ENCODE assay signal across 9 cellular contexts in genomic region chr6:105591053-105591452, GRCh38.
A peak's percentile ranks its signal among the peaks of the same experiment; 100 is the strongest.
DNase-seq lines count a peak whose midpoint lies in the region; ATAC-seq and TF ChIP-seq lines count a peak whose summit lies in the region.
"Had no signal": no experiment of that assay in that cellular context is flagged by ENCODE, and none has a peak within 500 bp of the region (broad histone marks: within the 10 kb centered on the region; RNA-seq: fewer than 3 reads in every experiment).

No MANE protein-coding gene starts in this region.

- no peaks in the 10 kb centered on the region for H3K9me3 Mint-ChIP-seq in activated T-cell treated with anti-CD3 and anti-CD28 coated beads, Interleukin-2, amount 50 U/mL, for 4 hours
- H3K9me3 Mint-ChIP-seq in T-helper 1 cell treated with Interleukin-12 subunit alpha and Interleukin-12 subunit beta and Interleukin-4 antibody, amounts not matched to agents 30 μg/mL and 1 μg/mL, for 36 hours: peaks cover 7% of the 10 kb centered on the region
- H3K9me3 Mint-ChIP-seq in stimulated activated memory B cell treated with anti-CD40 and anti-IgM and Interleukin-4, amounts not matched to agents 10 μg/mL and 1 μg/mL and 100 μg/mL, for 72 hours: peaks cover 2% of the 10 kb centered on the region
- H3K9me3 Mint-ChIP-seq in nephron progenitor cell: no peaks in the 10 kb centered on the region

- ATAC-seq in activated T-cell treated with anti-CD3 and anti-CD28 coated beads, Interleukin-2, amount 50 U/mL, for 4 hours: peak; percentile 45 to 69
- peak; percentile 88 for ATAC-seq in HG03066 (IDR thresholded peaks at IDR 0.05; ENCODE audit: low read depth, unreplicated experiment)
- peak; percentile 88 for ATAC-seq in stimulated activated memory B cell treated with anti-CD40 and anti-IgM and Interleukin-4, amounts not matched to agents 10 μg/mL and 1 μg/mL and 100 μg/mL, for 72 hours

- DNase-seq in activated T-cell treated with anti-CD3 and anti-CD28 coated beads, Interleukin-2, amount 50 U/mL, for 4 hours: no peak
- DNase-seq in activated T-cell treated with anti-CD3 and anti-CD28 coated beads, Interleukin-2, amount 50 U/mL, for 1 hour: no peak
- DNase-seq in nephron progenitor cell: no peak
- no peak for DNase-seq in hippocampal formation (lab: John Stamatoyannopoulos, UW)
- DNase-seq in stimulated activated naive CD4-positive, alpha-beta T cell (lab: John Stamatoyannopoulos, UW): no peak
- DNase-seq: upper lobe of left lung had no signal

- no peaks in the 10 kb centered on the region for H3K36me3 Mint-ChIP-seq in activated T-cell treated with anti-CD3 and anti-CD28 coated beads, Interleukin-2, amount 50 U/mL, for 4 hours (ENCODE audit: insufficient read depth)
- peaks cover 11% of the 10 kb centered on the region for H3K36me3 Mint-ChIP-seq in T-helper 1 cell treated with Interleukin-12 subunit alpha and Interleukin-12 subunit beta and Interleukin-4 antibody, amounts not matched to agents 30 μg/mL and 1 μg/mL, for 36 hours (ENCODE audit: low read depth)
- H3K36me3 Mint-ChIP-seq in stimulated activated memory B cell treated with anti-CD40 and anti-IgM and Interleukin-4, amounts not matched to agents 10 μg/mL and 1 μg/mL and 100 μg/mL, for 72 hours: no peaks in the 10 kb centered on the region
- H3K36me3 Mint-ChIP-seq in nephron progenitor cell (ENCODE audit: low read depth): no peaks in the 10 kb centered on the region

- H3K4me1 Mint-ChIP-seq in activated T-cell treated with anti-CD3 and anti-CD28 coated beads, Interleukin-2, amount 50 U/mL, for 4 hours (ENCODE audit: low read depth): peaks cover 30% of the 10 kb centered on the region
- peaks cover 69% of the 10 kb centered on the region for H3K4me1 Mint-ChIP-seq in T-helper 1 cell treated with Interleukin-12 subunit alpha and Interleukin-12 subunit beta and Interleukin-4 antibody, amounts not matched to agents 30 μg/mL and 1 μg/mL, for 36 hours (ENCODE audit: low read depth)
- peaks cover 7% of the 10 kb centered on the region for H3K4me1 Mint-ChIP-seq in stimulated activated memory B cell treated with anti-CD40 and anti-IgM and Interleukin-4, amounts not matched to agents 10 μg/mL and 1 μg/mL and 100 μg/mL, for 72 hours
- H3K4me1 Mint-ChIP-seq in nephron progenitor cell: peaks cover 33% of the 10 kb centered on the region

- H3K27me3 Mint-ChIP-seq in activated T-cell treated with anti-CD3 and anti-CD28 coated beads, Interleukin-2, amount 50 U/mL, for 4 hours (ENCODE audit: low read depth): no peaks in the 10 kb centered on the region
- no peaks in the 10 kb centered on the region for H3K27me3 Mint-ChIP-seq in T-helper 1 cell treated with Interleukin-12 subunit alpha and Interleukin-12 subunit beta and Interleukin-4 antibody, amounts not matched to agents 30 μg/mL and 1 μg/mL, for 36 hours (ENCODE audit: low read depth)
- peaks cover 9% of the 10 kb centered on the region for H3K27me3 Mint-ChIP-seq in stimulated activated memory B cell treated with anti-CD40 and anti-IgM and Interleukin-4, amounts not matched to agents 10 μg/mL and 1 μg/mL and 100 μg/mL, for 72 hours
- H3K27me3 Mint-ChIP-seq in nephron progenitor cell (ENCODE audit: low read depth, poor library complexity): peaks cover 5% of the 10 kb centered on the region

- H3K27ac Mint-ChIP-seq in T-helper 1 cell treated with Interleukin-12 subunit alpha and Interleukin-12 subunit beta and Interleukin-4 antibody, amounts not matched to agents 30 μg/mL and 1 μg/mL, for 36 hours: peak overlapping the region; percentile 86
- no peak overlapping the region for H3K27ac Mint-ChIP-seq in stimulated activated memory B cell treated with anti-CD40 and anti-IgM and Interleukin-4, amounts not matched to agents 10 μg/mL and 1 μg/mL and 100 μg/mL, for 72 hours
- H3K27ac Mint-ChIP-seq in nephron progenitor cell: no peak overlapping the region

- TF ChIP-seq CTCF in nephron progenitor cell (IDR thresholded peaks at IDR 0.05): no peak

- no peak overlapping the region for H3K4me3 Mint-ChIP-seq in activated T-cell treated with anti-CD3 and anti-CD28 coated beads, Interleukin-2, amount 50 U/mL, for 4 hours
- peak overlapping the region; percentile 36 for H3K4me3 Mint-ChIP-seq in T-helper 1 cell treated with Interleukin-12 subunit alpha and Interleukin-12 subunit beta and Interleukin-4 antibody, amounts not matched to agents 30 μg/mL and 1 μg/mL, for 36 hours
- H3K4me3 Mint-ChIP-seq in stimulated activated memory B cell treated with anti-CD40 and anti-IgM and Interleukin-4, amounts not matched to agents 10 μg/mL and 1 μg/mL and 100 μg/mL, for 72 hours: no peak overlapping the region
- no peak overlapping the region for H3K4me3 Mint-ChIP-seq in nephron progenitor cell
